Comparison of ENCODE assay signal across 1 cellular context in the genomic region with DNA sequence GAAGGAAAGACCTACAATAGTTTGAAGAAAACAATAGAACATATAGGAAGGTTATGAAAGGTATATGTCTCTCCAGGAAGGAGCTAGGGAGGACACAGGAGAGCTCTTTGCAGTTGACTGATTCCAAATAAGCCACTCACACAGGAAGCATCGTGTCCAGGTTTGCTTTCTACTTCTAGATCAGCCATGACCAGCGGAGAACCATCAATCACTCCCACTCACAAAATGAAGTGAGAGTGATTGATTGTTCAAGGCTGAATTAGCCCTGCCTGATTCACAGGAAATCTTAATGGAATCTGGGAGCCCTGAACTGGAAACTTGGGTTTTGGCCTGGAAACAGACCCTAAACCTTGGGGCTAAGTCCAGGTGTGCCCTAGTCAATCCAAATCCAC.
TF ChIP-seq lines count a peak whose summit lies in the region.

No MANE protein-coding gene starts in this region.

TF ChIP-seq in HepG2, 621 proteins besides CTCF, POLR2A, EP300 and RAD21 (continued from another document):
- TF ChIP-seq RFX3 (CRISPR knock-in tag; IDR thresholded peaks at IDR 0.05) (no peak), ZNF138 (CRISPR knock-in tag; IDR thresholded peaks at IDR 0.05; ENCODE audit: low read depth) (no peak), PHF5A (CRISPR knock-in tag; IDR thresholded peaks at IDR 0.05; ENCODE audit: low read depth, unreplicated experiment) (no peak), ZNF33B (CRISPR knock-in tag; IDR thresholded peaks at IDR 0.05) (no peak), ZNF709 (CRISPR knock-in tag; IDR thresholded peaks at IDR 0.05) (no peak), ZNF746 (CRISPR knock-in tag; IDR thresholded peaks at IDR 0.05) (no peak), RNF2 (conservative IDR thresholded peaks at IDR 0.05; ENCODE audit: low read depth) (no peak), ZNF878 (CRISPR knock-in tag; IDR thresholded peaks at IDR 0.05) (no peak), DNMT1 (CRISPR knock-in tag; IDR thresholded peaks at IDR 0.05) (no peak), JDP2 (CRISPR knock-in tag; IDR thresholded peaks at IDR 0.05; ENCODE audit: borderline replicate concordance) (no peak), EED (CRISPR knock-in tag; IDR thresholded peaks at IDR 0.05) (no peak), ZNF121 (CRISPR knock-in tag; IDR thresholded peaks at IDR 0.05) (no peak), SIX4 (CRISPR knock-in tag; IDR thresholded peaks at IDR 0.05) (no peak)
- TF ChIP-seq, protein P1, sequence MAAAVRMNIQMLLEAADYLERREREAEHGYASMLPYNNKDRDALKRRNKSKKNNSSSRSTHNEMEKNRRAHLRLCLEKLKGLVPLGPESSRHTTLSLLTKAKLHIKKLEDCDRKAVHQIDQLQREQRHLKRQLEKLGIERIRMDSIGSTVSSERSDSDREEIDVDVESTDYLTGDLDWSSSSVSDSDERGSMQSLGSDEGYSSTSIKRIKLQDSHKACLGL (CRISPR knock-in tag; IDR thresholded peaks at IDR 0.05): no peak
- TF ChIP-seq, protein P2, sequence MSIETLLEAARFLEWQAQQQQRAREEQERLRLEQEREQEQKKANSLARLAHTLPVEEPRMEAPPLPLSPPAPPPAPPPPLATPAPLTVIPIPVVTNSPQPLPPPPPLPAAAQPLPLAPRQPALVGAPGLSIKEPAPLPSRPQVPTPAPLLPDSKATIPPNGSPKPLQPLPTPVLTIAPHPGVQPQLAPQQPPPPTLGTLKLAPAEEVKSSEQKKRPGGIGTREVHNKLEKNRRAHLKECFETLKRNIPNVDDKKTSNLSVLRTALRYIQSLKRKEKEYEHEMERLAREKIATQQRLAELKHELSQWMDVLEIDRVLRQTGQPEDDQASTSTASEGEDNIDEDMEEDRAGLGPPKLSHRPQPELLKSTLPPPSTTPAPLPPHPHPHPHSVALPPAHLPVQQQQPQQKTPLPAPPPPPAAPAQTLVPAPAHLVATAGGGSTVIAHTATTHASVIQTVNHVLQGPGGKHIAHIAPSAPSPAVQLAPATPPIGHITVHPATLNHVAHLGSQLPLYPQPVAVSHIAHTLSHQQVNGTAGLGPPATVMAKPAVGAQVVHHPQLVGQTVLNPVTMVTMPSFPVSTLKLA (IDR thresholded peaks at IDR 0.05): no peak
